In genomic region chr4:15457401-15458201, GRCh38 we compare ENCODE assay signal across 9 cellular contexts. TPM values are rescaled to one million over a fixed set of nuclear protein-coding genes. Genes with fewer than 3 reads are reported as not detected.
DNase-seq lines count a peak whose midpoint lies in the region; ATAC-seq and TF ChIP-seq lines count a peak whose summit lies in the region.
"Had no signal": no experiment of that assay in that cellular context is flagged by ENCODE, and none has a peak within 500 bp of the region (broad histone marks: within the 10 kb centered on the region; RNA-seq: fewer than 3 reads in every experiment).

No MANE protein-coding gene starts in this region.

- intact Hi-C loops in activated CD4-positive, alpha-beta T cell treated with anti-CD3 and anti-CD28 coated beads, Interleukin-2, amount 10 ng/mL, durations not matched to agents 24 days and 14 days (cut with micrococcal nuclease), result loop anchor here (1.0 to 10.0 kb wide), 4 partner anchors 60 to 1803 kb away; no protein-coding TSS in a partner anchor

- no peaks in the 10 kb centered on the region for H3K9me3 ChIP-seq in MG63

- no peaks in the 10 kb centered on the region for H3K4me1 Mint-ChIP-seq in activated CD4-positive, alpha-beta T cell treated with anti-CD3 and anti-CD28 coated beads, Interleukin-2, amount 10 ng/mL, durations not matched to agents 24 days and 14 days
- H3K4me1 Mint-ChIP-seq in T-cell (peaks cover 2 to 14% (median 10%) of the 10 kb centered on the region in 3 donors), progenitor cell of endocrine pancreas (ENCODE audit: low read depth) (no peaks in the 10 kb centered on the region)

- no peak overlapping the region for H3K27ac Mint-ChIP-seq in activated CD4-positive, alpha-beta T cell treated with anti-CD3 and anti-CD28 coated beads, Interleukin-2, amount 10 ng/mL, durations not matched to agents 24 days and 14 days
- H3K27ac Mint-ChIP-seq in T-cell (no peak overlapping the region), progenitor cell of endocrine pancreas (no peak overlapping the region)

- DNase-seq in activated CD4-positive, alpha-beta T cell treated with anti-CD3 and anti-CD28 coated beads, Interleukin-2, amount 10 ng/mL, durations not matched to agents 24 days and 14 days, result peak; percentile 59
- DNase-seq in activated CD4-positive, alpha-beta T cell treated with anti-CD3 and anti-CD28 coated beads, Interleukin-2, amount 50 U/mL, for 48 hours, result no peak
- DNase-seq in T-cell (peak in 1 of 34 experiments; percentile 6), fibroblast of villous mesenchyme (ENCODE audit: low read depth) (peak; percentile 85), progenitor cell of endocrine pancreas (ENCODE audit: low spot score, unreplicated experiment) (no peak), MG63 (no peak)

- H3K27me3 ChIP-seq in MG63, result no peaks in the 10 kb centered on the region

- no peak overlapping the region for H3K4me3 ChIP-seq in fibroblast of villous mesenchyme (ENCODE audit: low read depth, low read length)
- no peak overlapping the region for H3K4me3 ChIP-seq in MG63

- H3K36me3 Mint-ChIP-seq in activated CD4-positive, alpha-beta T cell treated with anti-CD3 and anti-CD28 coated beads, Interleukin-2, amount 10 ng/mL, durations not matched to agents 24 days and 14 days (ENCODE audit: low read depth), result no peaks in the 10 kb centered on the region
- no peaks in the 10 kb centered on the region for H3K36me3 Mint-ChIP-seq in T-cell
- H3K36me3 Mint-ChIP-seq in progenitor cell of endocrine pancreas (ENCODE audit: insufficient read depth), result no peaks in the 10 kb centered on the region

- H3K4me3 Mint-ChIP-seq in activated CD4-positive, alpha-beta T cell treated with anti-CD3 and anti-CD28 coated beads, Interleukin-2, amount 10 ng/mL, durations not matched to agents 24 days and 14 days, result no peak overlapping the region
- H3K4me3 Mint-ChIP-seq in T-cell (no peak overlapping the region), progenitor cell of endocrine pancreas (ENCODE audit: low read depth) (no peak overlapping the region)

- CTCF ChIA-PET in T-cell (lab: Charles Lee), result interaction anchor here (0.6 to 2.8 kb wide), 29 partner anchors 10 to 1802 kb away, joined by 3 to 33 read pairs (median 3); no protein-coding TSS in a partner anchor

- no peaks in the 10 kb centered on the region for H3K9me3 Mint-ChIP-seq in activated CD4-positive, alpha-beta T cell treated with anti-CD3 and anti-CD28 coated beads, Interleukin-2, amount 10 ng/mL, durations not matched to agents 24 days and 14 days
- H3K9me3 Mint-ChIP-seq in T-cell (no peaks in the 10 kb centered on the region), progenitor cell of endocrine pancreas (ENCODE audit: low read depth) (no peaks in the 10 kb centered on the region)

- TF ChIP-seq RAD21 in Ishikawa (IDR thresholded peaks at IDR 0.05; ENCODE audit: low read depth), result peak; percentile 79

- POLR2A ChIA-PET in T-cell (lab: Charles Lee), result no interaction called here

- ATAC-seq in GM21786 (IDR thresholded peaks at IDR 0.05; ENCODE audit: unreplicated experiment), result peak; percentile 98
- ATAC-seq in T-cell (replicated peaks in 1 of 4), result peak in 3 of 4 experiments; percentile 62 to 74 (median 68)

- no peaks in the 10 kb centered on the region for H3K36me3 ChIP-seq in MG63

- no peak for TF ChIP-seq EP300 in Ishikawa (IDR thresholded peaks at IDR 0.05; ENCODE audit: borderline replicate concordance)

- H3K27me3 Mint-ChIP-seq in activated CD4-positive, alpha-beta T cell treated with anti-CD3 and anti-CD28 coated beads, Interleukin-2, amount 10 ng/mL, durations not matched to agents 24 days and 14 days, result peaks cover 24% of the 10 kb centered on the region
- H3K27me3 Mint-ChIP-seq in T-cell (peaks cover 0 to 3% of the 10 kb centered on the region in 2 donors), progenitor cell of endocrine pancreas (peaks cover 3% of the 10 kb centered on the region)

- TF ChIP-seq CTCF in fibroblast of villous mesenchyme (IDR thresholded peaks at IDR 0.05; ENCODE audit: insufficient read depth, low read depth, low read length) (peak; percentile 77), progenitor cell of endocrine pancreas (IDR thresholded peaks at IDR 0.05; ENCODE audit: unreplicated experiment) (peak; percentile 75)

TF ChIP-seq in Ishikawa, 13 proteins besides CTCF, POLR2A, EP300 and RAD21:
- TF ChIP-seq TAF1 (IDR thresholded peaks at IDR 0.05; ENCODE audit: low read depth), result no peak
- TF ChIP-seq CEBPB (IDR thresholded peaks at IDR 0.05), result no peak
- no peak for TF ChIP-seq TCF12 (IDR thresholded peaks at IDR 0.05; ENCODE audit: low read depth)
- no peak for TF ChIP-seq NFIC (IDR thresholded peaks at IDR 0.05)
- TF ChIP-seq CREB1 (IDR thresholded peaks at IDR 0.05; ENCODE audit: low read depth), result no peak
- TF ChIP-seq REST (IDR thresholded peaks at IDR 0.05; ENCODE audit: low read depth), result no peak
- TF ChIP-seq ZBTB7A (IDR thresholded peaks at IDR 0.05; ENCODE audit: low read depth), result no peak
- no peak for TF ChIP-seq YY1 (IDR thresholded peaks at IDR 0.05; ENCODE audit: low read depth)
- no peak for TF ChIP-seq TEAD4 (IDR thresholded peaks at IDR 0.05)
- TF ChIP-seq EGR1 (IDR thresholded peaks at IDR 0.05), result no peak
- TF ChIP-seq, protein P1, sequence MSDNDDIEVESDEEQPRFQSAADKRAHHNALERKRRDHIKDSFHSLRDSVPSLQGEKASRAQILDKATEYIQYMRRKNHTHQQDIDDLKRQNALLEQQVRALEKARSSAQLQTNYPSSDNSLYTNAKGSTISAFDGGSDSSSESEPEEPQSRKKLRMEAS (IDR thresholded peaks at IDR 0.05), result no peak
- TF ChIP-seq, protein P2, sequence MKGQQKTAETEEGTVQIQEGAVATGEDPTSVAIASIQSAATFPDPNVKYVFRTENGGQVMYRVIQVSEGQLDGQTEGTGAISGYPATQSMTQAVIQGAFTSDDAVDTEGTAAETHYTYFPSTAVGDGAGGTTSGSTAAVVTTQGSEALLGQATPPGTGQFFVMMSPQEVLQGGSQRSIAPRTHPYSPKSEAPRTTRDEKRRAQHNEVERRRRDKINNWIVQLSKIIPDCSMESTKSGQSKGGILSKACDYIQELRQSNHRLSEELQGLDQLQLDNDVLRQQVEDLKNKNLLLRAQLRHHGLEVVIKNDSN (IDR thresholded peaks at IDR 0.05), result no peak
- no peak for TF ChIP-seq FOXM1 (IDR thresholded peaks at IDR 0.05; ENCODE audit: borderline replicate concordance, low read depth)

RNA-seq across cellular contexts. Expression of gene CC2D2A, which starts 12.1 kb away (rescaled TPM):
- not detected in 2 replicates for total RNA-seq in activated CD4-positive, alpha-beta T cell treated with anti-CD3 and anti-CD28 coated beads, Interleukin-2, amount 10 ng/mL, durations not matched to agents 24 days and 14 days
- 1 to 10 TPM in 1 of 5 donors, under 1 TPM in 4; 0.16 to 1.1 (median 0.40) TPM for total RNA-seq in T-cell
- total RNA-seq in fibroblast of villous mesenchyme, result 23.7 and 26.7 TPM in 2 replicates
- total RNA-seq in progenitor cell of endocrine pancreas, result 25.8 and 26.8 TPM in 2 replicates
- 1.2 and 1.8 TPM in 2 replicates for total RNA-seq in MG63 (2014; rRNA removed; shearing (Covaris generic); ENCODE audit: low replicate concordance)

RNA-seq across cellular contexts. Expression of gene C1QTNF7, which starts 29.8 kb away (rescaled TPM):
- not detected in 2 replicates for total RNA-seq in activated CD4-positive, alpha-beta T cell treated with anti-CD3 and anti-CD28 coated beads, Interleukin-2, amount 10 ng/mL, durations not matched to agents 24 days and 14 days
- total RNA-seq in T-cell (not detected), fibroblast of villous mesenchyme (1.7 and 1.9 TPM in 2 replicates), progenitor cell of endocrine pancreas (not detected in 2 replicates)
- not detected in 2 replicates for total RNA-seq in MG63 (2014; rRNA removed; shearing (Covaris generic); ENCODE audit: low replicate concordance)
- total RNA-seq: glomerular endothelial cell had no signal

Comparison
In these comparisons a context has a peak if more than half of its experiments do, and no peak if none do; other contexts are left out.
1. DNase-seq: peak in activated CD4-positive, alpha-beta T cell treated with anti-CD3 and anti-CD28 coated beads, Interleukin-2, amount 10 ng/mL, durations not matched to agents 24 days and 14 days (single experiment) and fibroblast of villous mesenchyme (single experiment); none in activated CD4-positive, alpha-beta T cell treated with anti-CD3 and anti-CD28 coated beads, Interleukin-2, amount 50 U/mL, for 48 hours (0 of 2), progenitor cell of endocrine pancreas (single experiment) and MG63 (single experiment).